Comparison of ENCODE assay signal across 9 cellular contexts in the genomic region with DNA sequence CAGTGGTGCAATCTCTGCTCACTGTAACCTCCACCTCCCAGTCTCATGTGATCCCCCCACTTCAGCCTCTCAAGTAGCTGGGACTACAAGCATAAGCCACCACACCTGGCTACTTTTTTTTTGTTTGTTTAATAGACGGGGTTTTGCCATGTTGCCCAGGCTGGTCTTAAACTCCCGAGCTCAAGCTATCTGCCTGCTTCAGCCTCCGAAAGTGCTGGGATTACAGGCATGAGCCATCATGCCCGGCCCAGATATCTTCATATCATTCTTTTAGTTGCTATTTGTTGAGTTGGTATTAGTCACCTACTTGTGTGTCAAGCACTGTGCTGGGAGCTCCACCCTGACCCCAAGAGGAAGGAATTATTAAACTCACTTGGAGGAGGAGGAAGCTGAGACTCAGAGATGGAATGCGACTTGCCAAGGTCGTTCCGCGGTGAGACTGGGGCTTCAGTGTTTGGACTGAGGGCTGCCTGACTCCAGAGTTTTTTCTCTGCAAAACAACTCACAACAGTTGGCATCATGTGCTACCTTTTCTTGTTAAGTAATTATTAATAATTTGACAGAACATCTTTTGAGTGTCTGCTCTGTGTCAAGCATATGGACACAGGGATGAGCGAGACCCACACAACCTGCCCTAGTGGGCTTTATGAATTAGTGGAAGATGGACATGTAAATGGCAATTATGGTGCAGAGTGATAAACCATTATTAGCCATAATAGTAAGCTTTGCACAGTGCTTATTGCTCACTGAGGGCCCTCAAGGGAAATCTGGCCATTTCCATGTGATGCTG.
DNase-seq lines count a peak whose midpoint lies in the region; ATAC-seq, FAIRE-seq and TF ChIP-seq lines count a peak whose summit lies in the region.
"Had no signal": no experiment of that assay in that cellular context is flagged by ENCODE, and none has a peak within 500 bp of the region (broad histone marks: within the 10 kb centered on the region; RNA-seq: fewer than 3 reads in every experiment).

No MANE protein-coding gene starts in this region.

- H3K9me1 ChIP-seq in K562 (ENCODE audit: control insufficient read depth, insufficient read depth, low read length): no peaks in the 10 kb centered on the region

- POLR2A ChIA-PET in K562 (lab: Yijun Ruan, JAX): interaction anchor here (0.5 to 1.3 kb wide), 5 partner anchors 9 to 147 kb away, joined by 3 to 4 read pairs (median 3); no protein-coding TSS in a partner anchor

- H3K27ac ChIP-seq in K562 (ENCODE audit: extremely low read depth, low read depth, low read length) (no peak overlapping the region), kidney (ENCODE audit: low read depth in 2 of 2, low read length in 2 of 2) (no peak overlapping the region), aorta (ENCODE audit: low read depth in 1 of 2, low read length in 2 of 2) (no peak overlapping the region)

- H3K4me3 Mint-ChIP-seq in stimulated activated naive B cell treated with anti-CD40 and anti-IgM and Interleukin-4, amounts not matched to agents 10 μg/mL and 1 μg/mL and 100 μg/mL, for 72 hours: no peak overlapping the region

- peaks cover 12 to 14% of the 10 kb centered on the region in 2 donors for H3K27me3 Mint-ChIP-seq in stimulated activated naive B cell treated with anti-CD40 and anti-IgM and Interleukin-4, amounts not matched to agents 10 μg/mL and 1 μg/mL and 100 μg/mL, for 72 hours

- no peaks in the 10 kb centered on the region for H3K4me1 ChIP-seq in K562 (replicated peaks in 1 of 2; ENCODE audit: control insufficient read depth in 2 of 2, insufficient read depth in 2 of 2, low read length in 2 of 2)
- H3K4me1 ChIP-seq in kidney (ENCODE audit: control insufficient read depth in 1 of 2, insufficient read depth in 1 of 2, low read depth in 1 of 2, low read length in 2 of 2): no peaks in the 10 kb centered on the region
- H3K4me1 ChIP-seq in aorta (ENCODE audit: control insufficient read depth in 1 of 2, insufficient read depth in 2 of 2, low read length in 2 of 2): no peaks in the 10 kb centered on the region

- ATAC-seq in K562: peak; percentile 66
- peak; percentile 80 for ATAC-seq in aorta (ENCODE audit: low FRiP score)
- ATAC-seq in HG03196 (IDR thresholded peaks at IDR 0.05; ENCODE audit: unreplicated experiment): no peak
- ATAC-seq in HG03025 (IDR thresholded peaks at IDR 0.05; ENCODE audit: low FRiP score, unreplicated experiment): no peak
- no peak for ATAC-seq in stimulated activated naive B cell treated with anti-CD40 and anti-IgM and Interleukin-4, amounts not matched to agents 10 μg/mL and 1 μg/mL and 100 μg/mL, for 72 hours (replicated peaks)

- DNase-seq in SIG-M5 treated with dmso at 0.1 percent for 504 hours (lab: John Stamatoyannopoulos, UW; ENCODE audit: unreplicated experiment) (peak; percentile 34), SIG-M5 (lab: John Stamatoyannopoulos, UW) (no peak), K562 (ENCODE audit: extremely low read depth in 1 of 4, low spot score in 3 of 4) (peak in 1 of 4 experiments; percentile 24), kidney (no peak), aorta (peak; percentile 80 to 82)
- DNase-seq in stimulated activated naive B cell treated with anti-CD40 and anti-IgM and Interleukin-4, amounts not matched to agents 10 μg/mL and 1 μg/mL and 100 μg/mL, for 72 hours: no peak
- DNase-seq: erythroblast had no signal

- H3K4me3 ChIP-seq in K562 (no peak overlapping the region), kidney (ENCODE audit: low read length in 2 of 2) (no peak overlapping the region), aorta (ENCODE audit: low read length in 2 of 2) (no peak overlapping the region)

- peaks cover 23 to 64% of the 10 kb centered on the region in 2 experiments; a peak in 4 of 5 replicates for H3K27me3 ChIP-seq in K562 (ENCODE audit: control insufficient read depth in 2 of 2, insufficient read depth in 2 of 2, low read length in 2 of 2)
- no peaks in the 10 kb centered on the region for H3K27me3 ChIP-seq in aorta (ENCODE audit: control insufficient read depth in 1 of 2, insufficient read depth in 2 of 2, low read length in 1 of 2)

- no peaks in the 10 kb centered on the region for H3K4me1 Mint-ChIP-seq in stimulated activated naive B cell treated with anti-CD40 and anti-IgM and Interleukin-4, amounts not matched to agents 10 μg/mL and 1 μg/mL and 100 μg/mL, for 72 hours

- TF ChIP-seq EP300 in K562 (IDR thresholded peaks at IDR 0.05; ENCODE audit: low read length): no peak

- peak in 2 of 3 experiments; percentile 21 to 48; a peak in 3 of 6 replicates for TF ChIP-seq CTCF in K562 (IDR thresholded peaks at IDR 0.05 in 2 of 3, conservative IDR thresholded peaks at IDR 0.05 in 1 of 3; ENCODE audit: insufficient read depth in 2 of 3, low read depth in 1 of 3, low read length in 3 of 3)
- TF ChIP-seq CTCF in kidney (IDR thresholded peaks at IDR 0.05; ENCODE audit: borderline replicate concordance, extremely low read depth, insufficient read depth): peak; percentile 49

- no peak overlapping the region for H3K9ac ChIP-seq in K562 (ENCODE audit: insufficient read depth in 1 of 2, low read depth in 2 of 2, low read length in 2 of 2)
- H3K9ac ChIP-seq in kidney (ENCODE audit: low read length in 2 of 2): no peak overlapping the region

- H3K4me2 ChIP-seq in K562 (ENCODE audit: insufficient read depth, low read length): no peak overlapping the region

- H3K36me3 Mint-ChIP-seq in stimulated activated naive B cell treated with anti-CD40 and anti-IgM and Interleukin-4, amounts not matched to agents 10 μg/mL and 1 μg/mL and 100 μg/mL, for 72 hours: no peaks in the 10 kb centered on the region

- H3K9me3 ChIP-seq in K562 (replicated peaks; ENCODE audit: control insufficient read depth, insufficient read depth, low read depth, low read length) (no peaks in the 10 kb centered on the region), kidney (ENCODE audit: control insufficient read depth in 1 of 2, low read length in 2 of 2) (no peaks in the 10 kb centered on the region), aorta (ENCODE audit: control insufficient read depth, low read length) (no peaks in the 10 kb centered on the region)

- in situ Hi-C loops in K562 (cut with MboI): no loop called here

- no peaks in the 10 kb centered on the region for H3K79me2 ChIP-seq in K562 (ENCODE audit: control insufficient read depth, insufficient read depth, low read length)

- under 1% methylated on average over 9 of the region's 9 CpGs for WGBS in K562 (ENCODE audit: insufficient coverage, low coverage, missing lambda C conversion rate)
- WGBS in aorta, 2 donors: 16 to 19% methylated on average over 9 of the region's 9 CpGs

- peak; percentile 35 for FAIRE-seq in K562 (lab: Jason Lieb, UNC)
- peak; percentile 93 for FAIRE-seq in kidney (lab: Jason Lieb, UNC)

- peaks cover 12% of the 10 kb centered on the region; the same call in 1 of the 2 replicates for H4K20me1 ChIP-seq in K562 (replicated peaks; ENCODE audit: control insufficient read depth, insufficient read depth, low read length)

- no peak overlapping the region for H3K27ac Mint-ChIP-seq in stimulated activated naive B cell treated with anti-CD40 and anti-IgM and Interleukin-4, amounts not matched to agents 10 μg/mL and 1 μg/mL and 100 μg/mL, for 72 hours

- no peaks in the 10 kb centered on the region for H3K9me3 Mint-ChIP-seq in stimulated activated naive B cell treated with anti-CD40 and anti-IgM and Interleukin-4, amounts not matched to agents 10 μg/mL and 1 μg/mL and 100 μg/mL, for 72 hours

- CTCF ChIA-PET in K562 (lab: Yijun Ruan, JAX; ENCODE audit: low intra/inter-chr PET ratio): interaction anchor here (0.7 kb wide), 1 partner anchor 158 kb away, joined by 3 read pairs; no protein-coding TSS in a partner anchor

- intact Hi-C loops in K562 (cut with micrococcal nuclease) (no loop called here), kidney (cut with DNase I) (no loop called here), aorta (cut with DNase I) (loop anchor here (5.0 kb wide), 4 partner anchors 48 to 137 kb away; no protein-coding TSS in a partner anchor)

- TF ChIP-seq POLR2A in K562 (conservative IDR thresholded peaks at IDR 0.05): no peak

- no peaks in the 10 kb centered on the region for H3K36me3 ChIP-seq in K562 (ENCODE audit: control insufficient read depth, insufficient read depth, low read length)
- H3K36me3 ChIP-seq in kidney (ENCODE audit: control insufficient read depth in 1 of 2, insufficient read depth in 2 of 2, low read length in 2 of 2): no peaks in the 10 kb centered on the region
- no peaks in the 10 kb centered on the region for H3K36me3 ChIP-seq in aorta (ENCODE audit: control insufficient read depth in 1 of 2, insufficient read depth in 2 of 2, low read length in 1 of 2)

- H2AFZ ChIP-seq in K562 (ENCODE audit: low read depth, low read length): no peak overlapping the region

- BruUV-seq in K562 (replicated peaks; lab: Mats Ljungman, UMichigan): no TSS peak

- no peak; a peak in 1 of 4 replicates for TF ChIP-seq RAD21 in K562 (CRISPR knock-in tag; conservative IDR thresholded peaks at IDR 0.05 in 1 of 2, IDR thresholded peaks at IDR 0.05 in 1 of 2)

TF ChIP-seq in K562, 482 proteins besides CTCF, POLR2A, EP300 and RAD21 (continues in another document):
- TF ChIP-seq, protein P1, sequence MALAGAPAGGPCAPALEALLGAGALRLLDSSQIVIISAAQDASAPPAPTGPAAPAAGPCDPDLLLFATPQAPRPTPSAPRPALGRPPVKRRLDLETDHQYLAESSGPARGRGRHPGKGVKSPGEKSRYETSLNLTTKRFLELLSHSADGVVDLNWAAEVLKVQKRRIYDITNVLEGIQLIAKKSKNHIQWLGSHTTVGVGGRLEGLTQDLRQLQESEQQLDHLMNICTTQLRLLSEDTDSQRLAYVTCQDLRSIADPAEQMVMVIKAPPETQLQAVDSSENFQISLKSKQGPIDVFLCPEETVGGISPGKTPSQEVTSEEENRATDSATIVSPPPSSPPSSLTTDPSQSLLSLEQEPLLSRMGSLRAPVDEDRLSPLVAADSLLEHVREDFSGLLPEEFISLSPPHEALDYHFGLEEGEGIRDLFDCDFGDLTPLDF (CRISPR knock-in tag; IDR thresholded peaks at IDR 0.05): no peak

Comparison
In these comparisons a context has a peak if more than half of its experiments do, and no peak if none do; other contexts are left out.
1. DNase-seq: peak in SIG-M5 treated with dmso at 0.1 percent for 504 hours (single experiment) and aorta (2 of 2); none in SIG-M5 (single experiment), kidney (single experiment) and stimulated activated naive B cell treated with anti-CD40 and anti-IgM and Interleukin-4, amounts not matched to agents 10 μg/mL and 1 μg/mL and 100 μg/mL, for 72 hours (single experiment).
2. ATAC-seq: peak in K562 (single experiment) and aorta (single experiment); none in HG03196 (single experiment), HG03025 (single experiment) and stimulated activated naive B cell treated with anti-CD40 and anti-IgM and Interleukin-4, amounts not matched to agents 10 μg/mL and 1 μg/mL and 100 μg/mL, for 72 hours (0 of 2).
3. intact Hi-C loops: an anchor here in aorta (5.0 kb wide); none called in K562 and kidney.